Comparison of ENCODE assay signal across 8 cellular contexts in genomic region chr2:121649652-121650553, GRCh38. TPM values are rescaled to one million over a fixed set of nuclear protein-coding genes. Genes with fewer than 3 reads are reported as not detected.
DNase-seq lines count a peak whose midpoint lies in the region; ATAC-seq and TF ChIP-seq lines count a peak whose summit lies in the region.

No MANE protein-coding gene starts in this region.

- no peaks in the 10 kb centered on the region for H3K27me3 Mint-ChIP-seq in chondrocyte (ENCODE audit: low read depth)

- H3K4me3 ChIP-seq in AG10803 (ENCODE audit: low read length), result peak overlapping the region; percentile 96

- H3K4me1 Mint-ChIP-seq in chondrocyte (ENCODE audit: low read depth), result peaks cover 39% of the 10 kb centered on the region

- no peaks in the 10 kb centered on the region for H3K9me3 Mint-ChIP-seq in chondrocyte (ENCODE audit: low read depth)

- TF ChIP-seq CTCF in AG10803 (conservative IDR thresholded peaks at IDR 0.05; ENCODE audit: low read length) (no peak), chondrocyte (IDR thresholded peaks at IDR 0.05) (no peak)

- DNase-seq in AG10803 (ENCODE audit: low read depth) (peak; percentile 89), NCI-H460 (ENCODE audit: extremely low read depth, low read depth) (peak; percentile 84), chondrocyte (ENCODE audit: low spot score) (no peak), kidney tubule cell (ENCODE audit: low spot score) (peak; percentile 87)
- DNase-seq in activated CD4-positive, alpha-beta T cell treated with anti-CD3 and anti-CD28 coated beads for 1 hour, result peak; percentile 60
- peak; percentile 42 to 56 for DNase-seq in stimulated activated CD4-positive, alpha-beta T cell treated with anti-CD3 and anti-CD28 coated beads, Interleukin-1b, Interleukin-23, amount 100 ng/mL, for 1 hour (ENCODE audit: low read depth in 2 of 2)

- peak overlapping the region; percentile 99 for H3K27ac Mint-ChIP-seq in chondrocyte (ENCODE audit: unreplicated experiment)

- peak; percentile 63 for TF ChIP-seq POLR2A in GM19099 (IDR thresholded peaks at IDR 0.05; ENCODE audit: extremely low read depth, insufficient read length, low read depth)

- no peaks in the 10 kb centered on the region for H3K36me3 Mint-ChIP-seq in chondrocyte (ENCODE audit: low read depth)

- peak; percentile 57 for ATAC-seq in HG03432 (IDR thresholded peaks at IDR 0.05; ENCODE audit: unreplicated experiment)

- peak overlapping the region; percentile 91 for H3K4me3 Mint-ChIP-seq in chondrocyte (ENCODE audit: unreplicated experiment)

RNA-seq across cellular contexts. Expression of gene CLASP1, which starts 0.6 kb away (rescaled TPM):
- 28.0 and 40.0 TPM in 2 replicates for total RNA-seq in NCI-H460 (2014; rRNA removed; shearing (Covaris generic))
- polyA plus RNA-seq in NCI-H460 (2014; cell fraction: nucleus; rRNA removed), result 12.5 and 22.2 TPM in 2 replicates
- 56.0 to 71.3 TPM (median 57.9 TPM) in 3 replicates for total RNA-seq in chondrocyte
